In genomic region chr12:124913474-124914391, GRCh38 we compare ENCODE assay signal across 1 cellular context.
A peak's percentile ranks its signal among the peaks of the same experiment; 100 is the strongest.
TF ChIP-seq lines count a peak whose summit lies in the region.

No MANE protein-coding gene starts in this region.

TF ChIP-seq in K562, 482 proteins besides CTCF, POLR2A, EP300 and RAD21 (continued from another document and continues in another):
- no peak for TF ChIP-seq ZNF277 (CRISPR knock-in tag; IDR thresholded peaks at IDR 0.05; ENCODE audit: borderline replicate concordance)
- TF ChIP-seq MGA (IDR thresholded peaks at IDR 0.05), result no peak
- TF ChIP-seq SP1 (CRISPR knock-in tag; IDR thresholded peaks at IDR 0.05), result no peak; the same call in 1 of the 2 replicates
- no peak for TF ChIP-seq ZNF586 (CRISPR knock-in tag; conservative IDR thresholded peaks at IDR 0.05)
- no peak for TF ChIP-seq ZNF766 (CRISPR knock-in tag; conservative IDR thresholded peaks at IDR 0.05)
- TF ChIP-seq ZNF551 (CRISPR knock-in tag; IDR thresholded peaks at IDR 0.05), result no peak
- TF ChIP-seq ZNF609 (CRISPR knock-in tag; IDR thresholded peaks at IDR 0.05; ENCODE audit: borderline replicate concordance), result peak; percentile 81; the same call in 1 of the 2 replicates
- TF ChIP-seq ZNF124 (CRISPR knock-in tag; IDR thresholded peaks at IDR 0.05), result no peak
- TF ChIP-seq ERF (CRISPR knock-in tag; IDR thresholded peaks at IDR 0.05), result 0 out of 2 replicates have a peak, but pooled peaks have one; percentile 23
- no peak for TF ChIP-seq SIN3B (IDR thresholded peaks at IDR 0.05; ENCODE audit: low read depth)
- no peak for TF ChIP-seq TEAD4 (IDR thresholded peaks at IDR 0.05; ENCODE audit: low read length)
- TF ChIP-seq TEAD4 (CRISPR knock-in tag; IDR thresholded peaks at IDR 0.05; ENCODE audit: borderline replicate concordance), result no peak
- no peak for TF ChIP-seq ZFP1 (CRISPR knock-in tag; IDR thresholded peaks at IDR 0.05)
- TF ChIP-seq ZNF354B (CRISPR knock-in tag; IDR thresholded peaks at IDR 0.05), result no peak
- no peak; the same call in 1 of the 2 replicates for TF ChIP-seq MEF2D (tag; conservative IDR thresholded peaks at IDR 0.05; ENCODE audit: low read depth)
- TF ChIP-seq TCF7 (IDR thresholded peaks at IDR 0.05; ENCODE audit: borderline replicate concordance), result peak; percentile 18
- TF ChIP-seq ZBTB12 (CRISPR knock-in tag; IDR thresholded peaks at IDR 0.05), result peak; percentile 83
- no peak for TF ChIP-seq CAMTA2 (CRISPR knock-in tag; conservative IDR thresholded peaks at IDR 0.05)
- TF ChIP-seq CCNT2 (IDR thresholded peaks at IDR 0.05; ENCODE audit: borderline replicate concordance, extremely low read depth, insufficient read length, low read depth, low read length), result peak; percentile 84
- no peak for TF ChIP-seq ZNF274 (IDR thresholded peaks at IDR 0.05; ENCODE audit: borderline replicate concordance, low read depth, low read length)
- no peak for TF ChIP-seq SMAD1 (IDR thresholded peaks at IDR 0.05; ENCODE audit: low read depth, low read length, partially characterized antibody)
- no peak for TF ChIP-seq PRPF4 (IDR thresholded peaks at IDR 0.05; ENCODE audit: insufficient read depth, low read depth, low read length, poor library complexity, severe bottlenecking)
- TF ChIP-seq XRCC5 (IDR thresholded peaks at IDR 0.05; ENCODE audit: low read depth, low read length), result no peak
- no peak for TF ChIP-seq ZBTB33 (CRISPR knock-in tag; IDR thresholded peaks at IDR 0.05)
- TF ChIP-seq BMI1 (IDR thresholded peaks at IDR 0.05; ENCODE audit: low read length), result no peak
- TF ChIP-seq WHSC1 (IDR thresholded peaks at IDR 0.05; ENCODE audit: low read length), result no peak
- TF ChIP-seq MCM5 (IDR thresholded peaks at IDR 0.05; ENCODE audit: low read depth), result no peak
- peak; percentile 4; the same call in 1 of the 2 replicates for TF ChIP-seq SMAD3 (CRISPR knock-in tag; conservative IDR thresholded peaks at IDR 0.05)
- no peak for TF ChIP-seq SREBF1 (IDR thresholded peaks at IDR 0.05; ENCODE audit: borderline replicate concordance, low read depth, low read length)
- no peak for TF ChIP-seq C11orf30 (IDR thresholded peaks at IDR 0.05; ENCODE audit: low read depth)
- no peak for TF ChIP-seq YY1 (IDR thresholded peaks at IDR 0.05; ENCODE audit: borderline replicate concordance in 1 of 3, control insufficient read depth in 1 of 3, extremely low read depth in 1 of 3, insufficient read depth in 3 of 3, insufficient read length in 1 of 3, insufficient replicate concordance in 2 of 3, low read depth in 1 of 3, low read length in 2 of 3)
- TF ChIP-seq TAF7 (tag; IDR thresholded peaks at IDR 0.05), result no peak
- no peak for TF ChIP-seq FOXP1 (CRISPR knock-in tag; IDR thresholded peaks at IDR 0.05)
- TF ChIP-seq ZNF764 (CRISPR knock-in tag; IDR thresholded peaks at IDR 0.05; ENCODE audit: low read depth), result no peak
- TF ChIP-seq ZNF134 (CRISPR knock-in tag; conservative IDR thresholded peaks at IDR 0.05), result no peak
- no peak for TF ChIP-seq COPS2 (conservative IDR thresholded peaks at IDR 0.05)
- no peak for TF ChIP-seq POLR3A (IDR thresholded peaks at IDR 0.05; ENCODE audit: borderline replicate concordance, extremely low read depth, insufficient read depth, insufficient read length)
- TF ChIP-seq E4F1 (CRISPR knock-in tag; IDR thresholded peaks at IDR 0.05; ENCODE audit: borderline replicate concordance), result no peak
- no peak for TF ChIP-seq CEBPB (tag; IDR thresholded peaks at IDR 0.05)
- no peak for TF ChIP-seq CC2D1A (IDR thresholded peaks at IDR 0.05)
